ENCODE assay signal across 8 cellular contexts in the genomic region with DNA sequence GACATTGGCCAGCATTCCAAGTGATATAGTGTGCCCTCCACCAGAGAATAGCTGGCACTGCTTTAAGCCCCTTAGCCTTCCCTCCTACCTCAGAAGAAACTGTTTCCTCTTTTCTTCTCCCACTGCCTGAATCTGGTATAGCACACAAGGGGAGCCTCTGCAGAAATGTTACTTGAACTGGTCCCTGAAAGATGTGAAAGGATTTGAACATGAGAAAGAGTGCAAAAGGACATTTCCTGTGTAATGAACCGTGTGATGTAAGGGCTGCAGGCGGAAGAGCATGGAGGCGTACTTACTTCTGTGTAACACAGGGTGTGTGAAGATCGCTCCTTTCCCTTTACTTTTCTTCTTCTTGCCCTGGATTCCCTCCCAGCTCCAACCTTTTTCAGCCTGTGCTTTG. TPM values are rescaled to one million over a fixed set of nuclear protein-coding genes. Genes with fewer than 3 reads are reported as not detected.
A peak's percentile ranks its signal among the peaks of the same experiment; 100 is the strongest.
DNase-seq lines count a peak whose midpoint lies in the region; ATAC-seq and TF ChIP-seq lines count a peak whose summit lies in the region.

No MANE protein-coding gene starts in this region.

- DNase-seq in activated CD4-positive, alpha-beta memory T cell treated with anti-CD3 and anti-CD28 coated beads for 36 hours: peak; percentile 25
- no peak for DNase-seq in activated CD4-positive, alpha-beta memory T cell treated with anti-CD3 and anti-CD28 coated beads, Interleukin-2, amount 10 ng/mL, durations not matched to agents 7 days and 5 days
- peak; percentile 80 for DNase-seq in choroid plexus epithelial cell (ENCODE audit: low read depth)
- no peak for DNase-seq in stimulated activated effector memory CD8-positive, alpha-beta T cell treated with anti-CD3 and anti-CD28 coated beads, Interleukin-12 subunit alpha, Interleukin-12 subunit beta, amount 100 ng/mL, for 72 hours (ENCODE audit: low spot score in 2 of 2)
- DNase-seq in COR-L47 (lab: John Stamatoyannopoulos, UW): no peak
- DNase-seq in NCI-H748 treated with DMSO at 0.1 percent for 48 hours (lab: John Stamatoyannopoulos, UW): no peak

- TF ChIP-seq CTCF in choroid plexus epithelial cell (conservative IDR thresholded peaks at IDR 0.05; ENCODE audit: low read depth, low read length): no peak

- H3K4me3 ChIP-seq in choroid plexus epithelial cell (ENCODE audit: low read depth, low read length): no peak overlapping the region

- H3K27ac Mint-ChIP-seq in activated CD4-positive, alpha-beta memory T cell treated with anti-CD3 and anti-CD28 coated beads for 36 hours: peak overlapping the region; percentile 6
- no peak overlapping the region for H3K27ac Mint-ChIP-seq in activated CD4-positive, alpha-beta memory T cell treated with anti-CD3 and anti-CD28 coated beads, Interleukin-2, amount 10 ng/mL, durations not matched to agents 7 days and 5 days
- H3K27ac Mint-ChIP-seq in stimulated activated effector memory CD8-positive, alpha-beta T cell treated with anti-CD3 and anti-CD28 coated beads, Interleukin-12 subunit alpha, Interleukin-12 subunit beta, amount 100 ng/mL, for 72 hours: peak overlapping the region; percentile 26

- no peaks in the 10 kb centered on the region for H3K9me3 Mint-ChIP-seq in activated CD4-positive, alpha-beta memory T cell treated with anti-CD3 and anti-CD28 coated beads for 36 hours
- H3K9me3 Mint-ChIP-seq in activated CD4-positive, alpha-beta memory T cell treated with anti-CD3 and anti-CD28 coated beads, Interleukin-2, amount 10 ng/mL, durations not matched to agents 7 days and 5 days: no peaks in the 10 kb centered on the region
- no peaks in the 10 kb centered on the region for H3K9me3 Mint-ChIP-seq in stimulated activated effector memory CD8-positive, alpha-beta T cell treated with anti-CD3 and anti-CD28 coated beads, Interleukin-12 subunit alpha, Interleukin-12 subunit beta, amount 100 ng/mL, for 72 hours

- intact Hi-C loops in activated CD4-positive, alpha-beta memory T cell treated with anti-CD3 and anti-CD28 coated beads for 36 hours (cut with micrococcal nuclease): no loop called here

- peaks cover 82% of the 10 kb centered on the region for H3K4me1 Mint-ChIP-seq in activated CD4-positive, alpha-beta memory T cell treated with anti-CD3 and anti-CD28 coated beads for 36 hours (ENCODE audit: low read depth)
- H3K4me1 Mint-ChIP-seq in activated CD4-positive, alpha-beta memory T cell treated with anti-CD3 and anti-CD28 coated beads, Interleukin-2, amount 10 ng/mL, durations not matched to agents 7 days and 5 days: peaks cover 77% of the 10 kb centered on the region
- H3K4me1 Mint-ChIP-seq in stimulated activated effector memory CD8-positive, alpha-beta T cell treated with anti-CD3 and anti-CD28 coated beads, Interleukin-12 subunit alpha, Interleukin-12 subunit beta, amount 100 ng/mL, for 72 hours: peaks cover 93% of the 10 kb centered on the region

- no peaks in the 10 kb centered on the region for H3K36me3 Mint-ChIP-seq in activated CD4-positive, alpha-beta memory T cell treated with anti-CD3 and anti-CD28 coated beads for 36 hours
- peaks cover 11% of the 10 kb centered on the region for H3K36me3 Mint-ChIP-seq in activated CD4-positive, alpha-beta memory T cell treated with anti-CD3 and anti-CD28 coated beads, Interleukin-2, amount 10 ng/mL, durations not matched to agents 7 days and 5 days (ENCODE audit: low read depth)
- H3K36me3 Mint-ChIP-seq in stimulated activated effector memory CD8-positive, alpha-beta T cell treated with anti-CD3 and anti-CD28 coated beads, Interleukin-12 subunit alpha, Interleukin-12 subunit beta, amount 100 ng/mL, for 72 hours: peaks cover 24% of the 10 kb centered on the region

- ATAC-seq in HG03378 (IDR thresholded peaks at IDR 0.05; ENCODE audit: unreplicated experiment) (peak; percentile 69), HG02840 (IDR thresholded peaks at IDR 0.05; ENCODE audit: low FRiP score, unreplicated experiment) (no peak)
- ATAC-seq in stimulated activated effector memory CD8-positive, alpha-beta T cell treated with anti-CD3 and anti-CD28 coated beads, Interleukin-12 subunit alpha, Interleukin-12 subunit beta, amount 100 ng/mL, for 72 hours: no peak

- H3K4me3 Mint-ChIP-seq in activated CD4-positive, alpha-beta memory T cell treated with anti-CD3 and anti-CD28 coated beads for 36 hours: peak overlapping the region; percentile 45
- no peak overlapping the region for H3K4me3 Mint-ChIP-seq in activated CD4-positive, alpha-beta memory T cell treated with anti-CD3 and anti-CD28 coated beads, Interleukin-2, amount 10 ng/mL, durations not matched to agents 7 days and 5 days
- peak overlapping the region; percentile 12 for H3K4me3 Mint-ChIP-seq in stimulated activated effector memory CD8-positive, alpha-beta T cell treated with anti-CD3 and anti-CD28 coated beads, Interleukin-12 subunit alpha, Interleukin-12 subunit beta, amount 100 ng/mL, for 72 hours

- CTCF ChIA-PET in activated CD4-positive, alpha-beta memory T cell treated with anti-CD3 and anti-CD28 coated beads for 36 hours (lab: Charles Lee): interaction anchor here (1.3 kb wide), 1 partner anchor 62 kb away, joined by 3 read pairs; no protein-coding TSS in a partner anchor
- CTCF ChIA-PET in activated CD4-positive, alpha-beta memory T cell treated with anti-CD3 and anti-CD28 coated beads, Interleukin-2, amount 10 ng/mL, durations not matched to agents 7 days and 5 days (lab: Charles Lee): interaction anchor here (0.9 kb wide), 1 partner anchor 51 kb away, joined by 3 read pairs; no protein-coding TSS in a partner anchor

- POLR2A ChIA-PET in activated CD4-positive, alpha-beta memory T cell treated with anti-CD3 and anti-CD28 coated beads for 36 hours (lab: Charles Lee): no interaction called here
- POLR2A ChIA-PET in activated CD4-positive, alpha-beta memory T cell treated with anti-CD3 and anti-CD28 coated beads, Interleukin-2, amount 10 ng/mL, durations not matched to agents 7 days and 5 days (lab: Charles Lee): interaction anchor here (1.1 to 2.3 kb wide), 2 partner anchors 8 to 38 kb away, joined by 3 to 16 read pairs; a partner anchor contains a TSS

- H3K27me3 Mint-ChIP-seq in activated CD4-positive, alpha-beta memory T cell treated with anti-CD3 and anti-CD28 coated beads for 36 hours: no peaks in the 10 kb centered on the region
- H3K27me3 Mint-ChIP-seq in activated CD4-positive, alpha-beta memory T cell treated with anti-CD3 and anti-CD28 coated beads, Interleukin-2, amount 10 ng/mL, durations not matched to agents 7 days and 5 days: no peaks in the 10 kb centered on the region

RNA-seq across cellular contexts. Expression of a gene that starts 8.3 kb away (rescaled TPM):
- 10 to 100 TPM; 56.9 to 61.6 TPM for total RNA-seq in activated CD4-positive, alpha-beta memory T cell treated with anti-CD3 and anti-CD28 coated beads for 36 hours
- total RNA-seq in activated CD4-positive, alpha-beta memory T cell treated with anti-CD3 and anti-CD28 coated beads, Interleukin-2, amount 10 ng/mL, durations not matched to agents 7 days and 5 days: 10 to 100 TPM; 77.5 to 79.6 TPM

Comparison
In these comparisons a context has a peak if more than half of its experiments do, and no peak if none do; other contexts are left out.
1. DNase-seq: peak in activated CD4-positive, alpha-beta memory T cell treated with anti-CD3 and anti-CD28 coated beads for 36 hours (single experiment) and choroid plexus epithelial cell (single experiment); none in activated CD4-positive, alpha-beta memory T cell treated with anti-CD3 and anti-CD28 coated beads, Interleukin-2, amount 10 ng/mL, durations not matched to agents 7 days and 5 days (single experiment), stimulated activated effector memory CD8-positive, alpha-beta T cell treated with anti-CD3 and anti-CD28 coated beads, Interleukin-12 subunit alpha, Interleukin-12 subunit beta, amount 100 ng/mL, for 72 hours (0 of 2), COR-L47 (single experiment) and NCI-H748 treated with DMSO at 0.1 percent for 48 hours (single experiment).